Comparison of ENCODE assay signal across 1 cellular context in the genomic region with DNA sequence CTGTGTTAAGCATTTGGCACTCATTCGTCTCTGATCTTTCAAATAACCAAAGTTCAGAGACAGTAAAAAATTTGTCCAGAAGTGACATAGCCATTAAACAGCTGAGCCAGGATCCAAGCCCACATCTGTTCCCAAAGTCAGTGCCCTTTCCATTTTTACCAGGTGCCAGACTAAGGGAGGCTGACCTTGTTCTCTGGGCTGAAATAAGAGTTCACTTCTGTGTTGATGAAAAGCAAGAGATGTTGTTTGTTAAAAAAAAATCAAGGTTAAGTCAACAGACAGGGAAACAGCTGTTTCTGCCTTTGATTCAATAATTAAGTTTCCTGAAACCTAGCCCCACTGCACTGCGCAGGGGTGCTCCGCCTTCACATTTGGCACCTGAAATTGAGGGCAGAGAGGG.
A peak's percentile ranks its signal among the peaks of the same experiment; 100 is the strongest.
TF ChIP-seq lines count a peak whose summit lies in the region.

No MANE protein-coding gene starts in this region.

TF ChIP-seq in HepG2, 621 proteins besides CTCF, POLR2A, EP300 and RAD21 (continued from another document):
- TF ChIP-seq, protein P1, sequence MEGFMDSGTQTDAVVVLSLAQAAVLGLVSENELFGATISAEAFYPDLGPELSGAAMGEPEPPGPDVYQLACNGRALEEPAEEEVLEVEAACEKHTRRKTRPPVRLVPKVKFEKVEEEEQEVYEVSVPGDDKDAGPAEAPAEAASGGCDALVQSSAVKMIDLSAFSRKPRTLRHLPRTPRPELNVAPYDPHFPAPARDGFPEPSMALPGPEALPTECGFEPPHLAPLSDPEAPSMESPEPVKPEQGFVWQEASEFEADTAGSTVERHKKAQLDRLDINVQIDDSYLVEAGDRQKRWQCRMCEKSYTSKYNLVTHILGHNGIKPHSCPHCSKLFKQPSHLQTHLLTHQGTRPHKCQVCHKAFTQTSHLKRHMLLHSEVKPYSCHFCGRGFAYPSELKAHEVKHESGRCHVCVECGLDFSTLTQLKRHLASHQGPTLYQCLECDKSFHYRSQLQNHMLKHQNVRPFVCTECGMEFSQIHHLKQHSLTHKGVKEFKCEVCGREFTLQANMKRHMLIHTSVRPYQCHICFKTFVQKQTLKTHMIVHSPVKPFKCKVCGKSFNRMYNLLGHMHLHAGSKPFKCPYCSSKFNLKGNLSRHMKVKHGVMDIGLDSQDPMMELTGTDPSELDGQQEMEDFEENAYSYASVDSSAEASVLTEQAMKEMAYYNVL (CRISPR knock-in tag; IDR thresholded peaks at IDR 0.05; ENCODE audit: borderline replicate concordance), result no peak
- TF ChIP-seq BHLHE40 (IDR thresholded peaks at IDR 0.05; ENCODE audit: low read length) (no peak), CAMTA2 (CRISPR knock-in tag; IDR thresholded peaks at IDR 0.05; ENCODE audit: borderline replicate concordance) (no peak), ZNF30 (CRISPR knock-in tag; IDR thresholded peaks at IDR 0.05) (no peak), U2AF1 (optimal IDR thresholded peaks at IDR 0.05; ENCODE audit: low read depth, low read length) (no peak), GATAD2A (CRISPR knock-in tag; IDR thresholded peaks at IDR 0.05) (peak; percentile 53; the same call in 1 of the 2 replicates), CBX1 (IDR thresholded peaks at IDR 0.05; ENCODE audit: low read depth) (no peak), ETV6 (CRISPR knock-in tag; conservative IDR thresholded peaks at IDR 0.05) (no peak), RFX3 (CRISPR knock-in tag; IDR thresholded peaks at IDR 0.05) (no peak), HNF4G (IDR thresholded peaks at IDR 0.05; ENCODE audit: borderline replicate concordance, low read depth, low read length) (no peak), HNF4G (CRISPR knock-in tag; IDR thresholded peaks at IDR 0.05; ENCODE audit: borderline replicate concordance, low read depth) (no peak), ZNF7 (CRISPR knock-in tag; IDR thresholded peaks at IDR 0.05) (no peak), ATF7 (IDR thresholded peaks at IDR 0.05) (no peak), ATF7 (CRISPR knock-in tag; IDR thresholded peaks at IDR 0.05) (no peak), ZNF816 (CRISPR knock-in tag; IDR thresholded peaks at IDR 0.05; ENCODE audit: borderline replicate concordance) (no peak), TOE1 (CRISPR knock-in tag; IDR thresholded peaks at IDR 0.05) (no peak), HMG20B (CRISPR knock-in tag; conservative IDR thresholded peaks at IDR 0.05) (no peak), GLI4 (CRISPR knock-in tag; IDR thresholded peaks at IDR 0.05; ENCODE audit: borderline replicate concordance) (no peak), ZNF616 (CRISPR knock-in tag; IDR thresholded peaks at IDR 0.05; ENCODE audit: low read depth) (no peak), ZNF564 (CRISPR knock-in tag; IDR thresholded peaks at IDR 0.05) (no peak), ZNF251 (CRISPR knock-in tag; IDR thresholded peaks at IDR 0.05) (no peak), NFE2L1 (CRISPR knock-in tag; IDR thresholded peaks at IDR 0.05; ENCODE audit: borderline replicate concordance) (no peak), ZNF660 (CRISPR knock-in tag; IDR thresholded peaks at IDR 0.05; ENCODE audit: borderline replicate concordance, low read depth) (no peak), ARID2 (CRISPR knock-in tag; IDR thresholded peaks at IDR 0.05; ENCODE audit: borderline replicate concordance) (no peak), ZNF75D (CRISPR knock-in tag; IDR thresholded peaks at IDR 0.05; ENCODE audit: borderline replicate concordance) (no peak), ZBTB42 (CRISPR knock-in tag; IDR thresholded peaks at IDR 0.05) (no peak)
- TF ChIP-seq, protein P2, sequence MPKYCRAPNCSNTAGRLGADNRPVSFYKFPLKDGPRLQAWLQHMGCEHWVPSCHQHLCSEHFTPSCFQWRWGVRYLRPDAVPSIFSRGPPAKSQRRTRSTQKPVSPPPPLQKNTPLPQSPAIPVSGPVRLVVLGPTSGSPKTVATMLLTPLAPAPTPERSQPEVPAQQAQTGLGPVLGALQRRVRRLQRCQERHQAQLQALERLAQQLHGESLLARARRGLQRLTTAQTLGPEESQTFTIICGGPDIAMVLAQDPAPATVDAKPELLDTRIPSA (CRISPR knock-in tag; IDR thresholded peaks at IDR 0.05; ENCODE audit: borderline replicate concordance), result no peak
- TF ChIP-seq, protein P3, sequence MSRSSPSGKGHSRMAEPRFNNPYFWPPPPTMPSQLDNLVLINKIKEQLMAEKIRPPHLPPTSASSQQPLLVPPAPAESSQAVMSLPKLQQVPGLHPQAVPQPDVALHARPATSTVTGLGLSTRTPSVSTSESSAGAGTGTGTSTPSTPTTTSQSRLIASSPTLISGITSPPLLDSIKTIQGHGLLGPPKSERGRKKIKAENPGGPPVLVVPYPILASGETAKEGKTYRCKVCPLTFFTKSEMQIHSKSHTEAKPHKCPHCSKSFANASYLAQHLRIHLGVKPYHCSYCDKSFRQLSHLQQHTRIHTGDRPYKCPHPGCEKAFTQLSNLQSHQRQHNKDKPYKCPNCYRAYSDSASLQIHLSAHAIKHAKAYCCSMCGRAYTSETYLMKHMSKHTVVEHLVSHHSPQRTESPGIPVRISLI (CRISPR knock-in tag; IDR thresholded peaks at IDR 0.05; ENCODE audit: borderline replicate concordance), result peak; percentile 76
- TF ChIP-seq, protein P4, sequence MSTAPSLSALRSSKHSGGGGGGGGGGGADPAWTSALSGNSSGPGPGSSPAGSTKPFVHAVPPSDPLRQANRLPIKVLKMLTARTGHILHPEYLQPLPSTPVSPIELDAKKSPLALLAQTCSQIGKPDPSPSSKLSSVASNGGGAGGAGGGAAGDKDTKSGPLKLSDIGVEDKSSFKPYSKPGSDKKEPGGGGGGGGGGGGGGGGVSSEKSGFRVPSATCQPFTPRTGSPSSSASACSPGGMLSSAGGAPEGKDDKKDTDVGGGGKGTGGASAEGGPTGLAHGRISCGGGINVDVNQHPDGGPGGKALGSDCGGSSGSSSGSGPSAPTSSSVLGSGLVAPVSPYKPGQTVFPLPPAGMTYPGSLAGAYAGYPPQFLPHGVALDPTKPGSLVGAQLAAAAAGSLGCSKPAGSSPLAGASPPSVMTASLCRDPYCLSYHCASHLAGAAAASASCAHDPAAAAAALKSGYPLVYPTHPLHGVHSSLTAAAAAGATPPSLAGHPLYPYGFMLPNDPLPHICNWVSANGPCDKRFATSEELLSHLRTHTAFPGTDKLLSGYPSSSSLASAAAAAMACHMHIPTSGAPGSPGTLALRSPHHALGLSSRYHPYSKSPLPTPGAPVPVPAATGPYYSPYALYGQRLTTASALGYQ (CRISPR knock-in tag; IDR thresholded peaks at IDR 0.05), result no peak
- TF ChIP-seq, protein P5, sequence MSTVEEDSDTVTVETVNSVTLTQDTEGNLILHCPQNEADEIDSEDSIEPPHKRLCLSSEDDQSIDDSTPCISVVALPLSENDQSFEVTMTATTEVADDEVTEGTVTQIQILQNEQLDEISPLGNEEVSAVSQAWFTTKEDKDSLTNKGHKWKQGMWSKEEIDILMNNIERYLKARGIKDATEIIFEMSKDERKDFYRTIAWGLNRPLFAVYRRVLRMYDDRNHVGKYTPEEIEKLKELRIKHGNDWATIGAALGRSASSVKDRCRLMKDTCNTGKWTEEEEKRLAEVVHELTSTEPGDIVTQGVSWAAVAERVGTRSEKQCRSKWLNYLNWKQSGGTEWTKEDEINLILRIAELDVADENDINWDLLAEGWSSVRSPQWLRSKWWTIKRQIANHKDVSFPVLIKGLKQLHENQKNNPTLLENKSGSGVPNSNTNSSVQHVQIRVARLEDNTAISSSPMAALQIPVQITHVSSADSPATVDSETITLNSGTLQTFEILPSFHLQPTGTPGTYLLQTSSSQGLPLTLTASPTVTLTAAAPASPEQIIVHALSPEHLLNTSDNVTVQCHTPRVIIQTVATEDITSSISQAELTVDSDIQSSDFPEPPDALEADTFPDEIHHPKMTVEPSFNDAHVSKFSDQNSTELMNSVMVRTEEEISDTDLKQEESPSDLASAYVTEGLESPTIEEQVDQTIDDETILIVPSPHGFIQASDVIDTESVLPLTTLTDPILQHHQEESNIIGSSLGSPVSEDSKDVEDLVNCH (CRISPR knock-in tag; IDR thresholded peaks at IDR 0.05), result no peak
- TF ChIP-seq, protein P6, sequence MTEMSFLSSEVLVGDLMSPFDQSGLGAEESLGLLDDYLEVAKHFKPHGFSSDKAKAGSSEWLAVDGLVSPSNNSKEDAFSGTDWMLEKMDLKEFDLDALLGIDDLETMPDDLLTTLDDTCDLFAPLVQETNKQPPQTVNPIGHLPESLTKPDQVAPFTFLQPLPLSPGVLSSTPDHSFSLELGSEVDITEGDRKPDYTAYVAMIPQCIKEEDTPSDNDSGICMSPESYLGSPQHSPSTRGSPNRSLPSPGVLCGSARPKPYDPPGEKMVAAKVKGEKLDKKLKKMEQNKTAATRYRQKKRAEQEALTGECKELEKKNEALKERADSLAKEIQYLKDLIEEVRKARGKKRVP (CRISPR knock-in tag; IDR thresholded peaks at IDR 0.05), result no peak
- TF ChIP-seq, protein P7, sequence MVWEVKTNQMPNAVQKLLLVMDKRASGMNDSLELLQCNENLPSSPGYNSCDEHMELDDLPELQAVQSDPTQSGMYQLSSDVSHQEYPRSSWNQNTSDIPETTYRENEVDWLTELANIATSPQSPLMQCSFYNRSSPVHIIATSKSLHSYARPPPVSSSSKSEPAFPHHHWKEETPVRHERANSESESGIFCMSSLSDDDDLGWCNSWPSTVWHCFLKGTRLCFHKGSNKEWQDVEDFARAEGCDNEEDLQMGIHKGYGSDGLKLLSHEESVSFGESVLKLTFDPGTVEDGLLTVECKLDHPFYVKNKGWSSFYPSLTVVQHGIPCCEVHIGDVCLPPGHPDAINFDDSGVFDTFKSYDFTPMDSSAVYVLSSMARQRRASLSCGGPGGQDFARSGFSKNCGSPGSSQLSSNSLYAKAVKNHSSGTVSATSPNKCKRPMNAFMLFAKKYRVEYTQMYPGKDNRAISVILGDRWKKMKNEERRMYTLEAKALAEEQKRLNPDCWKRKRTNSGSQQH (CRISPR knock-in tag; IDR thresholded peaks at IDR 0.05; ENCODE audit: low read depth), result no peak
- TF ChIP-seq, protein P8, sequence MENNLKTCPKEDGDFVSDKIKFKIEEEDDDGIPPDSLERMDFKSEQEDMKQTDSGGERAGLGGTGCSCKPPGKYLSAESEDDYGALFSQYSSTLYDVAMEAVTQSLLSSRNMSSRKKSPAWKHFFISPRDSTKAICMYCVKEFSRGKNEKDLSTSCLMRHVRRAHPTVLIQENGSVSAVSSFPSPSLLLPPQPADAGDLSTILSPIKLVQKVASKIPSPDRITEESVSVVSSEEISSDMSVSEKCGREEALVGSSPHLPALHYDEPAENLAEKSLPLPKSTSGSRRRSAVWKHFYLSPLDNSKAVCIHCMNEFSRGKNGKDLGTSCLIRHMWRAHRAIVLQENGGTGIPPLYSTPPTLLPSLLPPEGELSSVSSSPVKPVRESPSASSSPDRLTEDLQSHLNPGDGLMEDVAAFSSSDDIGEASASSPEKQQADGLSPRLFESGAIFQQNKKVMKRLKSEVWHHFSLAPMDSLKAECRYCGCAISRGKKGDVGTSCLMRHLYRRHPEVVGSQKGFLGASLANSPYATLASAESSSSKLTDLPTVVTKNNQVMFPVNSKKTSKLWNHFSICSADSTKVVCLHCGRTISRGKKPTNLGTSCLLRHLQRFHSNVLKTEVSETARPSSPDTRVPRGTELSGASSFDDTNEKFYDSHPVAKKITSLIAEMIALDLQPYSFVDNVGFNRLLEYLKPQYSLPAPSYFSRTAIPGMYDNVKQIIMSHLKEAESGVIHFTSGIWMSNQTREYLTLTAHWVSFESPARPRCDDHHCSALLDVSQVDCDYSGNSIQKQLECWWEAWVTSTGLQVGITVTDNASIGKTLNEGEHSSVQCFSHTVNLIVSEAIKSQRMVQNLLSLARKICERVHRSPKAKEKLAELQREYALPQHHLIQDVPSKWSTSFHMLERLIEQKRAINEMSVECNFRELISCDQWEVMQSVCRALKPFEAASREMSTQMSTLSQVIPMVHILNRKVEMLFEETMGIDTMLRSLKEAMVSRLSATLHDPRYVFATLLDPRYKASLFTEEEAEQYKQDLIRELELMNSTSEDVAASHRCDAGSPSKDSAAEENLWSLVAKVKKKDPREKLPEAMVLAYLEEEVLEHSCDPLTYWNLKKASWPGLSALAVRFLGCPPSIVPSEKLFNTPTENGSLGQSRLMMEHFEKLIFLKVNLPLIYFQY (CRISPR knock-in tag; IDR thresholded peaks at IDR 0.05; ENCODE audit: borderline replicate concordance), result no peak
